ENCODE assay signal across 22 cellular contexts in the genomic region with DNA sequence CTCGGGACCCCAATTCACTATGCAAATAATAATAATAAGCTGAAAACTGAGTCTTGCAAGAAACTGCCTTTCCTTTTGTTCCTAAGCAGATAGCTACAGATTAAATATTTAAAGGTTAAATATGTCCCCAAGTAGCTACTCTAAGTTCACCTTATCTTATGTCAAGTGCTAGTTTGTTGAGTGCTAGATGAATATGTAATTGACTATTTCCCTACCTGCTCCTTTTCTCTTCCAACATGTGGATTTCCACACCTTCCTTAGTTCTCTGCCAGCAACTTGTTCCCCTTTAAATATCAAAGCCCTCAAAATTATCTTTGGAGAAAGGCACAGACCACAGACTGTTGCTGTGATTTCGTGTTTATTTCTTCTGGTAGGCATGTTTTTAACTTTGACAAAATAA.
"Had no signal": no experiment of that assay in that cellular context is flagged by ENCODE, and none has a peak within 500 bp of the region (broad histone marks: within the 10 kb centered on the region; RNA-seq: fewer than 3 reads in every experiment).

No MANE protein-coding gene starts in this region.

- H3K9me3 ChIP-seq: MG63 had no signal

- DNase-seq: IMR-90, Karpas-422, KG1, MG63, NCI-H1092 treated with DMSO at 0.1 percent for 48 hours, NCI-H1436, NCI-H187, NCI-H2029, NCI-H2081 treated with DMSO at 0.1 percent for 48 hours, NCI-H2171, NCI-H226, NCI-H446, NCI-H510A, NCI-H524 treated with DMSO at 0.1 percent for 48 hours, NCI-H69, NCI-H774, Right ventricle myocardium superior, RPMI8226, SIG-M5 had no signal

- H3K4me1 ChIP-seq: SJSA1 had no signal

- H3K4me3 ChIP-seq: MG63, SJSA1, SK-N-MC had no signal

- ATAC-seq: HepG2 had no signal

- H3K27ac ChIP-seq: SJSA1, SK-N-MC had no signal

- H3K36me3 ChIP-seq: MG63, SJSA1 had no signal

- H3K27me3 ChIP-seq: MG63, SJSA1 had no signal
